ENCODE assay signal across 1 cellular context in genomic region chr1:205199090-205199930, GRCh38.
TF ChIP-seq lines count a peak whose summit lies in the region.

No MANE protein-coding gene starts in this region.

TF ChIP-seq in K562, 482 proteins besides CTCF, POLR2A, EP300 and RAD21 (continued from another document):
- peak; percentile 42; the same call in 1 of the 2 replicates for TF ChIP-seq PKNOX1 (IDR thresholded peaks at IDR 0.05)
- no peak for TF ChIP-seq ZNF584 (CRISPR knock-in tag; IDR thresholded peaks at IDR 0.05; ENCODE audit: low read depth)
- no peak for TF ChIP-seq NFE2 (IDR thresholded peaks at IDR 0.05; ENCODE audit: low read depth)
- TF ChIP-seq HMGN3 (IDR thresholded peaks at IDR 0.05; ENCODE audit: borderline replicate concordance, extremely low read depth, insufficient read length, low read depth, low read length): no peak
